ENCODE assay signal across 8 cellular contexts in genomic region chr17:39027037-39027436, GRCh38. TPM values are rescaled to one million over a fixed set of nuclear protein-coding genes. Genes with fewer than 3 reads are reported as not detected.
DNase-seq lines count a peak whose midpoint lies in the region; ATAC-seq lines count a peak whose summit lies in the region.

No MANE protein-coding gene starts in this region.

- ATAC-seq in GM21825 (IDR thresholded peaks at IDR 0.05; ENCODE audit: unreplicated experiment) = no peak

- DNase-seq in D341Med (ENCODE audit: low spot score) (peak; percentile 86), NCI-H1694 (lab: John Stamatoyannopoulos, UW) (peak; percentile 57), adipocyte (ENCODE audit: low read depth) (peak; percentile 52), cerebellar nuclear complex (lab: John Stamatoyannopoulos, UW) (no peak), inferior parietal cortex (ENCODE audit: extremely low spot score) (no peak)

- H3K27me3 ChIP-seq in adipocyte (replicated peaks; ENCODE audit: control insufficient read depth, insufficient read depth, low read length) (peaks cover 10% of the 10 kb centered on the region), skeletal muscle satellite cell (ENCODE audit: control insufficient read depth, insufficient read depth, low read length) (peaks cover 53% of the 10 kb centered on the region)

- H3K4me2 ChIP-seq in skeletal muscle satellite cell (ENCODE audit: low read length) = peak overlapping the region; percentile 75

- H3K4me1 ChIP-seq in adipocyte (ENCODE audit: control insufficient read depth, insufficient read depth, low read length) (peaks cover 3% of the 10 kb centered on the region), skeletal muscle satellite cell (ENCODE audit: control insufficient read depth, insufficient read depth, low read length) (no peaks in the 10 kb centered on the region)

- peak overlapping the region; percentile 72 for H3K4me3 ChIP-seq in adipocyte (ENCODE audit: low read length)
- peak overlapping the region; percentile 28 for H3K4me3 ChIP-seq in iPS-11a (ENCODE audit: low read depth, low read length)
- peak overlapping the region; percentile 32 for H3K4me3 ChIP-seq in skeletal muscle satellite cell (ENCODE audit: low read length)

- no peaks in the 10 kb centered on the region for H3K9me3 ChIP-seq in adipocyte (ENCODE audit: control insufficient read depth, low read length)
- no peaks in the 10 kb centered on the region for H3K9me3 ChIP-seq in skeletal muscle satellite cell (replicated peaks; ENCODE audit: low read length)

- no peaks in the 10 kb centered on the region for H3K36me3 ChIP-seq in adipocyte (ENCODE audit: control insufficient read depth, insufficient read depth, low read length, severe bottlenecking)
- H3K36me3 ChIP-seq in skeletal muscle satellite cell (ENCODE audit: insufficient read depth, low read length) = no peaks in the 10 kb centered on the region

- no peak overlapping the region for H3K9ac ChIP-seq in adipocyte (ENCODE audit: low read length)
- no peak overlapping the region for H3K9ac ChIP-seq in skeletal muscle satellite cell (ENCODE audit: low read depth, low read length)

RNA-seq across cellular contexts. Expression of gene FBXO47, which starts 59.8 kb away (rescaled TPM):
- not detected in 2 replicates for total RNA-seq in skeletal muscle satellite cell (2012; rRNA removed)

Comparison
In these comparisons a context has a peak if more than half of its experiments do, and no peak if none do; other contexts are left out.
1. DNase-seq: peak in D341Med (single experiment), NCI-H1694 (single experiment) and adipocyte (single experiment); none in cerebellar nuclear complex (0 of 2) and inferior parietal cortex (single experiment).
2. Peak in every context shown above with its lines, with median percentiles within 50 percentile points of each other: H3K4me3 ChIP-seq.